In genomic region chr3:25566358-25566920, GRCh38 we compare ENCODE assay signal across 21 cellular contexts.
DNase-seq lines count a peak whose midpoint lies in the region; ATAC-seq and TF ChIP-seq lines count a peak whose summit lies in the region.
"Had no signal": no experiment of that assay in that cellular context is flagged by ENCODE, and none has a peak within 500 bp of the region (broad histone marks: within the 10 kb centered on the region; RNA-seq: fewer than 3 reads in every experiment).

No MANE protein-coding gene starts in this region.

- no TSS peak for BruUV-seq in Calu3 (replicated peaks; lab: Mats Ljungman, UMichigan)

- no peak overlapping the region for H2BK120ac ChIP-seq in neuronal stem cell (ENCODE audit: low read depth, low read length)

- no peaks in the 10 kb centered on the region for H3K27me3 ChIP-seq in neuronal stem cell (ENCODE audit: control insufficient read depth in 3 of 3, insufficient read depth in 3 of 3, low read depth in 1 of 3, low read length in 3 of 3)
- H3K27me3 ChIP-seq: colonic mucosa, esophagus squamous epithelium, pancreas had no signal

- no peak overlapping the region for H2BK5ac ChIP-seq in neuronal stem cell (ENCODE audit: low read length)

- H3K4me1 Mint-ChIP-seq in Calu3 (ENCODE audit: low read depth, unreplicated experiment) (no peaks in the 10 kb centered on the region), HFFc6 (ENCODE audit: low read depth) (peaks cover 21% of the 10 kb centered on the region)
- H3K4me1 Mint-ChIP-seq: CD4-positive, CD25-positive, alpha-beta regulatory T cell; naive thymus-derived CD4-positive, alpha-beta T cell had no signal

- no peak overlapping the region for H4K8ac ChIP-seq in neuronal stem cell (ENCODE audit: low read depth, low read length)

- H2AK5ac ChIP-seq in neuronal stem cell (ENCODE audit: low read depth, low read length) = no peak overlapping the region

- no peak overlapping the region for H3K4me3 Mint-ChIP-seq in Calu3 (ENCODE audit: low read depth, unreplicated experiment)
- H3K4me3 Mint-ChIP-seq in HFFc6 = no peak overlapping the region
- H3K4me3 Mint-ChIP-seq: CD4-positive, CD25-positive, alpha-beta regulatory T cell; naive thymus-derived CD4-positive, alpha-beta T cell had no signal

- intact Hi-C loops in Calu3 (cut with micrococcal nuclease; ENCODE audit: unreplicated experiment) = no loop called here

- H3K27me3 Mint-ChIP-seq in Calu3 (ENCODE audit: unreplicated experiment) (no peaks in the 10 kb centered on the region), HFFc6 (ENCODE audit: insufficient read depth) (0 out of 2 replicates have a peak, but pooled peaks cover 3% of the 10 kb centered on the region)
- H3K27me3 Mint-ChIP-seq: CD4-positive, CD25-positive, alpha-beta regulatory T cell had no signal

- no peak for DNase-seq in Calu3
- no peak for DNase-seq in HFFc6
- no peak for DNase-seq in cardiac fibroblast (ENCODE audit: low read depth in 2 of 2)
- no peak for DNase-seq in neuronal stem cell (ENCODE audit: low spot score)
- DNase-seq in HCEC 1CT = no peak
- DNase-seq in left lobe of liver (ENCODE audit: low spot score) = no peak
- no peak for DNase-seq in SKM-1 treated with dmso at 0.1 percent for 144 hours (lab: John Stamatoyannopoulos, UW; ENCODE audit: unreplicated experiment)
- DNase-seq: activated CD4-positive, alpha-beta T cell treated with anti-CD3 and anti-CD28 coated beads, Interleukin-2, amount 50 U/mL, for 1 hour; aorta; CD4-positive, CD25-positive, alpha-beta regulatory T cell; colonic mucosa; esophagus squamous epithelium; naive thymus-derived CD4-positive, alpha-beta T cell; NCI-H1417 treated with DMSO at 0.1 percent for 48 hours; NCI-H524 treated with DMSO at 0.1 percent for 48 hours; pancreas; stimulated activated CD4-positive, alpha-beta T cell treated with anti-CD3 and anti-CD28 coated beads, Interleukin-1b, Interleukin-23, amount 100 ng/mL, for 48 hours; substantia nigra had no signal

- H3K36me3 Mint-ChIP-seq in Calu3 (ENCODE audit: insufficient read depth, unreplicated experiment) (peaks cover 11% of the 10 kb centered on the region), HFFc6 (ENCODE audit: low read depth) (no peaks in the 10 kb centered on the region; the same call in 1 of the 2 replicates)
- H3K36me3 Mint-ChIP-seq: activated naive CD4-positive, alpha-beta T cell treated with anti-CD3 and anti-CD28 coated beads, Interleukin-2, amount 50 U/mL, for 72 hours; CD4-positive, CD25-positive, alpha-beta regulatory T cell; naive thymus-derived CD4-positive, alpha-beta T cell had no signal

- H3K27ac ChIP-seq in neuronal stem cell (replicated peaks; ENCODE audit: low read length) = no peak overlapping the region
- H3K27ac ChIP-seq: colonic mucosa, esophagus squamous epithelium, HL-60, pancreas had no signal

- no CpG with 5 or more reads among the region's 5 CpGs for WGBS in neuronal stem cell (ENCODE audit: extremely low coverage in 2 of 2, insufficient read length in 2 of 2, insufficient replicate concordance in 1 of 2), 2 donors

- peak overlapping the region; percentile 63 for H3K18ac ChIP-seq in neuronal stem cell (ENCODE audit: low read length)

- H3K36me3 ChIP-seq in neuronal stem cell (replicated peaks in 1 of 2; ENCODE audit: control insufficient read depth in 2 of 2, insufficient read depth in 2 of 2, low read length in 2 of 2) = no peaks in the 10 kb centered on the region
- H3K36me3 ChIP-seq: colonic mucosa, pancreas had no signal

- H3K9ac ChIP-seq in neuronal stem cell (ENCODE audit: low read depth, low read length, poor library complexity) = no peak overlapping the region

- no peak overlapping the region for H2AFZ ChIP-seq in neuronal stem cell (ENCODE audit: low read length)

- CTCF ChIA-PET in Calu3 (lab: Charles Lee) = no interaction called here

- H3K23ac ChIP-seq in neuronal stem cell (ENCODE audit: low read depth, low read length, poor library complexity) = no peak overlapping the region

- no peak overlapping the region for H4K91ac ChIP-seq in neuronal stem cell (ENCODE audit: low read depth, low read length, poor library complexity)

- no peaks in the 10 kb centered on the region for H3K79me1 ChIP-seq in neuronal stem cell (ENCODE audit: low read depth, low read length)

- H3K4me2 ChIP-seq in neuronal stem cell (ENCODE audit: insufficient read depth, low read length, poor library complexity, severe bottlenecking) = no peak overlapping the region

- no peak overlapping the region for H2BK15ac ChIP-seq in neuronal stem cell (ENCODE audit: low read length)

- H3K4ac ChIP-seq in neuronal stem cell (ENCODE audit: low read length) = no peak overlapping the region

- H3K9me3 Mint-ChIP-seq in Calu3 (ENCODE audit: low read depth, unreplicated experiment) (no peaks in the 10 kb centered on the region), HFFc6 (no peaks in the 10 kb centered on the region)
- H3K9me3 Mint-ChIP-seq: activated naive CD4-positive, alpha-beta T cell treated with anti-CD3 and anti-CD28 coated beads, Interleukin-2, amount 50 U/mL, for 72 hours; CD4-positive, CD25-positive, alpha-beta regulatory T cell; naive thymus-derived CD4-positive, alpha-beta T cell had no signal

- no peak overlapping the region for H2BK12ac ChIP-seq in neuronal stem cell (ENCODE audit: low read length)

- H3K4me3 ChIP-seq in cardiac fibroblast (replicated peaks in 1 of 2; ENCODE audit: low read depth in 2 of 2, low read length in 2 of 2) (no peak overlapping the region), neuronal stem cell (ENCODE audit: low read length in 2 of 2) (peak overlapping the region in 1 of 2 donors; percentile 19)
- H3K4me3 ChIP-seq: colonic mucosa, esophagus squamous epithelium, GM12878, pancreas had no signal

- peaks cover 0 to 10% of the 10 kb centered on the region in 2 donors for H3K4me1 ChIP-seq in neuronal stem cell (ENCODE audit: control insufficient read depth in 2 of 2, insufficient read depth in 1 of 2, low read depth in 1 of 2, low read length in 2 of 2)
- H3K4me1 ChIP-seq: colonic mucosa, esophagus squamous epithelium, pancreas had no signal

- no peaks in the 10 kb centered on the region for H3K9me3 ChIP-seq in neuronal stem cell (replicated peaks in 1 of 2; ENCODE audit: control insufficient read depth in 2 of 2, insufficient read depth in 1 of 2, low read depth in 1 of 2, low read length in 2 of 2)
- H3K9me3 ChIP-seq: colonic mucosa, esophagus squamous epithelium, pancreas had no signal

- no peak overlapping the region for H3K14ac ChIP-seq in neuronal stem cell (ENCODE audit: low read length)

- H3K27ac Mint-ChIP-seq in Calu3 (ENCODE audit: unreplicated experiment) (no peak overlapping the region), HFFc6 (no peak overlapping the region)
- H3K27ac Mint-ChIP-seq: activated naive CD4-positive, alpha-beta T cell treated with anti-CD3 and anti-CD28 coated beads, Interleukin-2, amount 50 U/mL, for 72 hours; CD4-positive, CD25-positive, alpha-beta regulatory T cell; naive thymus-derived CD4-positive, alpha-beta T cell had no signal

- TF ChIP-seq CTCF in Calu3 (IDR thresholded peaks at IDR 0.05; ENCODE audit: unreplicated experiment) (peak; percentile 6), HFFc6 (IDR thresholded peaks at IDR 0.05) (peak; percentile 32), cardiac fibroblast (IDR thresholded peaks at IDR 0.05; ENCODE audit: low read depth, low read length) (peak; percentile 8)

- no peak for ATAC-seq in left lobe of liver
- ATAC-seq: activated naive CD4-positive, alpha-beta T cell treated with anti-CD3 and anti-CD28 coated beads, Interleukin-2, amount 50 U/mL, for 72 hours; GM12878; naive thymus-derived CD4-positive, alpha-beta T cell; pancreas had no signal
